ENCODE assay signal across 25 cellular contexts in the genomic region with DNA sequence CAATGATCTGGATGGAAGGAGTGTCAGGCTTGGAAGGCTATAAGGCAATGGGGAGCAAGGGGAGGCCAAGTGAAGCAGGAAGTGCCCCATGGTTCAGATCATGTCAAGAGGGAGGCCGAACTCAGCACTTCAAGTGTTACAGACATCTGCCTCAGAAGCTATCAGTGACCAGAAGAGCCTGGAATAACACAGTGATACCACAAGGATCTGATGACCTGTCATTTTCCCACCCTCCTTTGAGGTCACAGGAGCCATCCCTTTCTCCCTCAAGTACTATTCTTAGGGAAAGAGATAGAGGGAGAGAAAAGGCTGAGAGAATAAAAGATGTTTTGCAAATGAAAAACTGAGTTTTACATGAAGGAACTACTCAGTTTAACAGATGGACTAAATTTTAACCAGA.
"Had no signal": no experiment of that assay in that cellular context is flagged by ENCODE, and none has a peak within 500 bp of the region (broad histone marks: within the 10 kb centered on the region; RNA-seq: fewer than 3 reads in every experiment).

No MANE protein-coding gene starts in this region.

- ATAC-seq: stimulated activated effector memory CD8-positive, alpha-beta T cell treated with anti-CD3 and anti-CD28 coated beads, Interleukin-12 subunit alpha, Interleukin-12 subunit beta, amount 100 ng/mL, for 72 hours; stimulated activated memory B cell treated with anti-CD40 and anti-IgM and Interleukin-4, amounts not matched to agents 10 μg/mL and 1 μg/mL and 100 μg/mL, for 72 hours; stimulated activated naive B cell treated with anti-CD40 and anti-IgM and Interleukin-4, amounts not matched to agents 10 μg/mL and 1 μg/mL and 100 μg/mL, for 72 hours; stimulated activated naive CD8-positive, alpha-beta T cell treated with anti-CD3 and anti-CD28 coated beads, Interleukin-15, amount 100 ng/mL, for 72 hours; stimulated activated naive CD8-positive, alpha-beta T cell treated with anti-CD3 and anti-CD28 coated beads, Interleukin-15, Interleukin-2, amounts not matched to agents 100 U/mL and 50 U/mL, for 24 hours; upper lobe of right lung had no signal

- H3K4me1 ChIP-seq: stomach, suprapubic skin, testis, tibial artery, tibial nerve, transverse colon, upper lobe of left lung, upper lobe of right lung, uterus, vagina had no signal

- DNase-seq: stimulated activated CD4-positive, alpha-beta T cell treated with anti-CD3 and anti-CD28 coated beads, Interleukin-2, amount 100 ng/mL, for 48 hours; stimulated activated CD4-positive, alpha-beta T cell treated with anti-CD3 and anti-CD28 coated beads, Interleukin-4, amount 100 ng/mL, for 1 hour; stimulated activated CD4-positive, alpha-beta T cell treated with anti-CD3 and anti-CD28 coated beads, Interleukin-4, amount 100 ng/mL, for 24 hours; stimulated activated CD4-positive, alpha-beta T cell treated with anti-CD3 and anti-CD28 coated beads, Interleukin-4, amount 100 ng/mL, for 4 hours; stimulated activated CD8-positive, alpha-beta memory T cell treated with anti-CD3 and anti-CD28 coated beads, Interleukin-4, amount 100 ng/mL, for 48 hours; stimulated activated naive B cell treated with anti-CD40 and anti-IgM and Interleukin-4, amounts not matched to agents 10 μg/mL and 1 μg/mL and 100 μg/mL, for 72 hours; stimulated activated naive CD4-positive, alpha-beta T cell; stimulated activated naive CD4-positive, alpha-beta T cell treated with Interleukin-2 at 50 U/mL for 16 hours; stimulated activated naive CD8-positive, alpha-beta T cell treated with anti-CD3 and anti-CD28 coated beads, Interleukin-15, amount 100 ng/mL, for 72 hours; stimulated activated naive CD8-positive, alpha-beta T cell treated with anti-CD3 and anti-CD28 coated beads, Interleukin-15, Interleukin-2, amounts not matched to agents 100 U/mL and 50 U/mL, for 24 hours; stomach; substantia nigra; testis; tibial artery; transverse colon; trophoblast cell; upper lobe of left lung; upper lobe of right lung; uterus had no signal

- H3K27me3 ChIP-seq: stomach, suprapubic skin, testis, tibial artery, tibial nerve, transverse colon, upper lobe of left lung, upper lobe of right lung, uterus, vagina had no signal

- H3K27ac ChIP-seq: stomach, suprapubic skin, testis, thoracic aorta, tibial artery, tibial nerve, transverse colon, upper lobe of left lung, upper lobe of right lung, uterus, vagina had no signal

- H3K36me3 ChIP-seq: stomach, suprapubic skin, thoracic aorta, tibial artery, tibial nerve, transverse colon, upper lobe of left lung, upper lobe of right lung, uterus, vagina had no signal

- H3K9me3 ChIP-seq: stomach, suprapubic skin, testis, thoracic aorta, tibial artery, tibial nerve, transverse colon, upper lobe of left lung, upper lobe of right lung, uterus, vagina had no signal

- H3K4me3 ChIP-seq: stomach, suprapubic skin, testis, thoracic aorta, tibial artery, tibial nerve, transverse colon, upper lobe of left lung, upper lobe of right lung, uterus, vagina had no signal
